15 cellular contexts compared by ENCODE assay signal in the genomic region with DNA sequence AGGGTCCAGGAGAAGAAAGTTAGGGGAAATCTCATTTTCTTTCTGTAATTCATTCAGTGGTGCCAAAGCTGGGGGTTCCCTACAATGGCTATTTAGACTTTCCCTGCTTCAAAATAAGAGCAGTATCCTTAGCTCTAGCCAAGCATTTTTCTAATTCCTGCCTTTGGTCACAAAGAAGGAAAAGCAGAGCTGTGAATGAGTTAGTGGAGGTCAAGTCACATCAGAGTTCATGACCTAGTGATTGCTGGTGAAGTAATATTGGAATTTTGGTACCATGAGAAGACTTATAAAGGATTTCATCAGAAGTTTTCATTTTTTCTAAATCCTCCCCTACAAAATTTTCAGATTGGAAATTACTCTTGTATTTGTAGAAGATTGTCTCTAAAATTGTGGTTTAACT.
"Had no signal": no experiment of that assay in that cellular context is flagged by ENCODE, and none has a peak within 500 bp of the region (broad histone marks: within the 10 kb centered on the region; RNA-seq: fewer than 3 reads in every experiment).

No MANE protein-coding gene starts in this region.

- H3K27me3 ChIP-seq: dorsolateral prefrontal cortex, gastroesophageal sphincter, neural progenitor cell, ovary had no signal

- H3K9ac ChIP-seq: neural progenitor cell had no signal

- H3K27ac ChIP-seq: gastroesophageal sphincter, neural progenitor cell, ovary, thoracic aorta, WERI-Rb-1 had no signal

- H3K4me2 ChIP-seq: neural progenitor cell had no signal

- ATAC-seq: gastroesophageal sphincter had no signal

- H3K9me3 ChIP-seq: gastroesophageal sphincter, ovary, thoracic aorta had no signal

- H3K36me3 ChIP-seq: ovary had no signal

- DNase-seq: activated CD4-positive, alpha-beta memory T cell treated with anti-CD3 and anti-CD28 coated beads, Interleukin-2, amount 10 ng/mL, durations not matched to agents 7 days and 5 days; activated CD4-positive, alpha-beta T cell treated with anti-CD3 and anti-CD28 coated beads for 36 hours; activated gamma-delta T cell treated with Interleukin-2 at 50 U/mL for 16 hours; activated naive CD8-positive, alpha-beta T cell treated with anti-CD3 and anti-CD28 coated beads, Interleukin-2, amount 10 ng/mL, durations not matched to agents 7 days and 5 days; activated T-cell treated with anti-CD3 and anti-CD28 coated beads, Interleukin-2, amount 50 U/mL, for 48 hours; dorsolateral prefrontal cortex; ovary; stimulated activated CD4-positive, alpha-beta T cell treated with anti-CD3 and anti-CD28 coated beads, Interleukin-15, amount 100 ng/mL, for 24 hours; stimulated activated CD4-positive, alpha-beta T cell treated with anti-CD3 and anti-CD28 coated beads, Interleukin-4, amount 100 ng/mL, for 24 hours; stimulated activated naive CD8-positive, alpha-beta T cell treated with anti-CD3 and anti-CD28 coated beads, Interleukin-15, amount 100 ng/mL, for 72 hours; T-helper 1 cell; WERI-Rb-1 had no signal

- H3K4me1 ChIP-seq: gastroesophageal sphincter, neural progenitor cell had no signal

- H2AFZ ChIP-seq: neural progenitor cell had no signal

- H3K4me3 ChIP-seq: dorsolateral prefrontal cortex, gastroesophageal sphincter, neural progenitor cell, ovary, thoracic aorta had no signal
